In genomic region chr17:50909765-50910661, GRCh38 we compare ENCODE assay signal across 8 cellular contexts. TPM values are rescaled to one million over a fixed set of nuclear protein-coding genes. Genes with fewer than 3 reads are reported as not detected.
DNase-seq lines count a peak whose midpoint lies in the region; ATAC-seq lines count a peak whose summit lies in the region.

No MANE protein-coding gene starts in this region.

- H3K4me3 Mint-ChIP-seq in CD8-positive, alpha-beta memory T cell = peak overlapping the region; percentile 26 to 85 (median 59)
- peak overlapping the region; percentile 64 for H3K4me3 Mint-ChIP-seq in central memory CD8-positive, alpha-beta T cell

- peaks cover 0 to 3% (median 0%) of the 10 kb centered on the region in 3 donors for H3K36me3 Mint-ChIP-seq in CD8-positive, alpha-beta memory T cell
- H3K36me3 Mint-ChIP-seq in central memory CD8-positive, alpha-beta T cell (ENCODE audit: insufficient read depth) = peaks cover 2% of the 10 kb centered on the region

- peaks cover 50 to 58% (median 56%) of the 10 kb centered on the region in 3 donors for H3K4me1 Mint-ChIP-seq in CD8-positive, alpha-beta memory T cell
- peaks cover 52% of the 10 kb centered on the region for H3K4me1 Mint-ChIP-seq in central memory CD8-positive, alpha-beta T cell

- peak; percentile 58 to 88 (median 76) for DNase-seq in CD8-positive, alpha-beta memory T cell
- peak; percentile 55 for DNase-seq in activated CD4-positive, alpha-beta T cell treated with anti-CD3 and anti-CD28 coated beads for 4 hours
- DNase-seq in central memory CD8-positive, alpha-beta T cell (ENCODE audit: low spot score in 2 of 2) = peak; percentile 29 to 49
- peak; percentile 57 to 69 (median 65) for DNase-seq in stimulated activated CD4-positive, alpha-beta T cell treated with anti-CD3 and anti-CD28 coated beads, Interleukin-12 subunit alpha, Interleukin-12 subunit beta, amount 100 ng/mL, for 48 hours (ENCODE audit: low read depth in 2 of 3, low spot score in 1 of 3)
- no peak for DNase-seq in NCI-H146 treated with DMSO at 0.1 percent for 48 hours (lab: John Stamatoyannopoulos, UW; ENCODE audit: unreplicated experiment)
- no peak for DNase-seq in substantia nigra (lab: John Stamatoyannopoulos, UW)

- peak overlapping the region; percentile 84 to 99 (median 96) for H3K27ac Mint-ChIP-seq in CD8-positive, alpha-beta memory T cell
- peak overlapping the region; percentile 92 for H3K27ac Mint-ChIP-seq in central memory CD8-positive, alpha-beta T cell (ENCODE audit: low read depth)

- H3K9me3 ChIP-seq in CD8-positive, alpha-beta memory T cell (ENCODE audit: low read length) = no peaks in the 10 kb centered on the region

- H3K27me3 Mint-ChIP-seq in CD8-positive, alpha-beta memory T cell = peaks cover 0 to 1% of the 10 kb centered on the region in 2 donors
- H3K27me3 Mint-ChIP-seq in central memory CD8-positive, alpha-beta T cell = no peaks in the 10 kb centered on the region

- H3K27ac ChIP-seq in CD8-positive, alpha-beta memory T cell (ENCODE audit: low read depth, low read length) = peak overlapping the region; percentile 69
- no peak overlapping the region for H3K27ac ChIP-seq in substantia nigra (ENCODE audit: low read depth, low read length, poor library complexity, severe bottlenecking)

- no peaks in the 10 kb centered on the region for H3K9me3 Mint-ChIP-seq in CD8-positive, alpha-beta memory T cell
- H3K9me3 Mint-ChIP-seq in central memory CD8-positive, alpha-beta T cell = no peaks in the 10 kb centered on the region

- CTCF ChIA-PET in CD8-positive, alpha-beta memory T cell (lab: Charles Lee) = interaction anchor here (0.7 to 1.2 kb wide), 4 partner anchors 26 to 57 kb away, joined by 3 to 4 read pairs (median 3); partner anchors contain the start of gene TOB1

- POLR2A ChIA-PET in CD8-positive, alpha-beta memory T cell (lab: Charles Lee) = interaction anchor here (8.1 kb wide), 1 partner anchor 44 kb away, joined by 70 read pairs; the partner anchor contains the start of gene TOB1

- peak overlapping the region; percentile 41 for H3K4me3 ChIP-seq in CD8-positive, alpha-beta memory T cell (ENCODE audit: low read length)

- H3K27me3 ChIP-seq in CD8-positive, alpha-beta memory T cell (ENCODE audit: insufficient read depth, low read length, poor library complexity, severe bottlenecking) = no peaks in the 10 kb centered on the region

- ATAC-seq in central memory CD8-positive, alpha-beta T cell (replicated peaks; ENCODE audit: extremely low read depth, poor library complexity, severe bottlenecking) = peak; percentile 96
- no peak for ATAC-seq in HG02870 (IDR thresholded peaks at IDR 0.05; ENCODE audit: unreplicated experiment)
- ATAC-seq in GM19467 (IDR thresholded peaks at IDR 0.05; ENCODE audit: unreplicated experiment) = no peak

- peaks cover 73% of the 10 kb centered on the region for H3K4me1 ChIP-seq in CD8-positive, alpha-beta memory T cell (ENCODE audit: insufficient read depth, low read length)

- no peaks in the 10 kb centered on the region for H3K36me3 ChIP-seq in CD8-positive, alpha-beta memory T cell (ENCODE audit: insufficient read depth, low read length)

RNA-seq across cellular contexts. Expression of gene TOB1, which starts 43.9 kb away (rescaled TPM):
- total RNA-seq in CD8-positive, alpha-beta memory T cell = 10 to 100 TPM; 32.6 to 34.5 TPM
- 53.4 TPM for polyA plus RNA-seq in CD8-positive, alpha-beta memory T cell

Comparison
In these comparisons a context has a peak if more than half of its experiments do, and no peak if none do; other contexts are left out.
1. DNase-seq: peak in CD8-positive, alpha-beta memory T cell (5 of 5), activated CD4-positive, alpha-beta T cell treated with anti-CD3 and anti-CD28 coated beads for 4 hours (2 of 2), central memory CD8-positive, alpha-beta T cell (2 of 2) and stimulated activated CD4-positive, alpha-beta T cell treated with anti-CD3 and anti-CD28 coated beads, Interleukin-12 subunit alpha, Interleukin-12 subunit beta, amount 100 ng/mL, for 48 hours (3 of 3); none in NCI-H146 treated with DMSO at 0.1 percent for 48 hours (single experiment) and substantia nigra (0 of 49).